In genomic region chr16:81036751-81037350, GRCh38 we compare ENCODE assay signal across 8 cellular contexts. TPM values are rescaled to one million over a fixed set of nuclear protein-coding genes. Genes with fewer than 3 reads are reported as not detected.
DNase-seq lines count a peak whose midpoint lies in the region; ATAC-seq, FAIRE-seq and TF ChIP-seq lines count a peak whose summit lies in the region.

No MANE protein-coding gene starts in this region.

- peak overlapping the region; percentile 99 for H3K4me3 ChIP-seq in BLaER1
- H3K4me3 ChIP-seq in bronchial epithelial cell (ENCODE audit: low read depth, low read length), result peak overlapping the region; percentile 70
- peak overlapping the region; percentile 89 to 91 for H3K4me3 ChIP-seq in mesenchymal stem cell (ENCODE audit: insufficient read depth in 1 of 2, low read depth in 1 of 2, low read length in 2 of 2)

- H3K27me3 ChIP-seq in BLaER1, result no peaks in the 10 kb centered on the region
- no peaks in the 10 kb centered on the region for H3K27me3 ChIP-seq in bronchial epithelial cell (ENCODE audit: control insufficient read depth, insufficient read depth, low read length)
- no peaks in the 10 kb centered on the region for H3K27me3 ChIP-seq in mesenchymal stem cell (ENCODE audit: control insufficient read depth in 1 of 2, insufficient read depth in 1 of 2, low read length in 2 of 2)

- DNase-seq in KBM-7 (peak; percentile 11), bronchial epithelial cell (ENCODE audit: low read depth) (peak; percentile 34), mesenchymal stem cell (peak; percentile 25), C1 segment of cervical spinal cord (lab: John Stamatoyannopoulos, UW) (no peak), hippocampal formation (lab: John Stamatoyannopoulos, UW) (no peak), COLO668 (lab: John Stamatoyannopoulos, UW; ENCODE audit: unreplicated experiment) (no peak)

- no peak overlapping the region for H4K8ac ChIP-seq in mesenchymal stem cell (ENCODE audit: low read length)

- no peak overlapping the region for H3K23ac ChIP-seq in mesenchymal stem cell (ENCODE audit: low read length in 2 of 2)

- H3K27ac ChIP-seq in BLaER1, result peak overlapping the region; percentile 88
- H3K27ac ChIP-seq in mesenchymal stem cell (ENCODE audit: low read length, poor library complexity, severe bottlenecking), result no peak overlapping the region

- no peak overlapping the region for H2BK15ac ChIP-seq in mesenchymal stem cell (ENCODE audit: low read depth, poor library complexity, severe bottlenecking)

- no peak for TF ChIP-seq CTCF in bronchial epithelial cell (IDR thresholded peaks at IDR 0.05; ENCODE audit: insufficient read depth, low read length, severe bottlenecking)

- H2BK120ac ChIP-seq in mesenchymal stem cell (ENCODE audit: low read depth, low read length), result no peak overlapping the region

- in situ Hi-C loops in KBM-7 (cut with MboI; ENCODE audit: low pct_unique_long_range_greater_than_20kb, low sequenced_read_pairs), result no loop called here

- no peak overlapping the region for H4K91ac ChIP-seq in mesenchymal stem cell (ENCODE audit: low read length)

- H3K4me1 ChIP-seq in BLaER1, result peaks cover 14% of the 10 kb centered on the region
- peaks cover 3% of the 10 kb centered on the region for H3K4me1 ChIP-seq in mesenchymal stem cell (ENCODE audit: control insufficient read depth, insufficient read depth, low read depth, low read length)

- peak overlapping the region; percentile 93 for H3K4me2 ChIP-seq in BLaER1
- H3K4me2 ChIP-seq in mesenchymal stem cell (ENCODE audit: low read length, poor library complexity, severe bottlenecking), result peak overlapping the region; percentile 83

- peaks cover 56% of the 10 kb centered on the region for H4K20me1 ChIP-seq in BLaER1

- FAIRE-seq in bronchial epithelial cell (lab: Jason Lieb, UNC), result no peak

- peaks cover 23% of the 10 kb centered on the region for H3K79me1 ChIP-seq in mesenchymal stem cell (replicated peaks; ENCODE audit: low read length, poor library complexity, severe bottlenecking)

- no peaks in the 10 kb centered on the region for H3K9me3 ChIP-seq in BLaER1
- H3K9me3 ChIP-seq in mesenchymal stem cell (ENCODE audit: control insufficient read depth, low read length), result no peaks in the 10 kb centered on the region

- no peak overlapping the region for H2BK12ac ChIP-seq in mesenchymal stem cell (ENCODE audit: low read length in 2 of 2)

- no peak overlapping the region for H3K4ac ChIP-seq in mesenchymal stem cell (ENCODE audit: low read depth in 1 of 2, low read length in 2 of 2)

- H2AFZ ChIP-seq in mesenchymal stem cell (ENCODE audit: low read depth, low read length), result no peak overlapping the region

- no peak overlapping the region for H2BK5ac ChIP-seq in mesenchymal stem cell (ENCODE audit: low read depth, low read length, poor library complexity, severe bottlenecking)

- WGBS in mesenchymal stem cell, result 42% methylated on average over 9 of the region's 10 CpGs

- no peak overlapping the region for H2AK5ac ChIP-seq in mesenchymal stem cell (ENCODE audit: low read length, severe bottlenecking)

- peak overlapping the region in 1 of 2 experiments; percentile 68 for H3K18ac ChIP-seq in mesenchymal stem cell (ENCODE audit: low read depth in 1 of 2, low read length in 2 of 2)

- H3K9ac ChIP-seq in BLaER1 (peak overlapping the region; percentile 94), mesenchymal stem cell (ENCODE audit: low read length) (peak overlapping the region; percentile 88)

- H3K36me3 ChIP-seq in BLaER1 (peaks cover 53% of the 10 kb centered on the region), bronchial epithelial cell (ENCODE audit: control insufficient read depth, insufficient read depth, low read length) (peaks cover 10% of the 10 kb centered on the region), mesenchymal stem cell (ENCODE audit: control insufficient read depth in 1 of 2, insufficient read depth in 2 of 2, low read depth in 1 of 2, low read length in 2 of 2) (peaks cover 12 to 21% of the 10 kb centered on the region in 2 experiments)

- no peak for ATAC-seq in HG02981 (IDR thresholded peaks at IDR 0.05; ENCODE audit: unreplicated experiment)

- no peak overlapping the region for H3K14ac ChIP-seq in mesenchymal stem cell (ENCODE audit: low read length in 2 of 2)

RNA-seq across cellular contexts. Expression of gene ATMIN, which starts 1.2 kb away (rescaled TPM):
- total RNA-seq in bronchial epithelial cell, result 41.3 and 42.5 TPM in 2 replicates
- 29.0 TPM for polyA plus RNA-seq in mesenchymal stem cell (2013, experiment 1 of 2)
- 29.6 TPM for polyA plus RNA-seq in mesenchymal stem cell (2013, experiment 2 of 2)

RNA-seq across cellular contexts. Expression of gene CENPN, which starts 29.8 kb away (rescaled TPM):
- total RNA-seq in bronchial epithelial cell, result 3.9 and 8.6 TPM in 2 replicates
- polyA plus RNA-seq in mesenchymal stem cell (2013, experiment 1 of 2), result 14.6 TPM
- polyA plus RNA-seq in mesenchymal stem cell (2013, experiment 2 of 2), result 10.3 TPM

RNA-seq across cellular contexts. Expression of gene CMC2, which starts 30.2 kb away (rescaled TPM):
- total RNA-seq in bronchial epithelial cell, result 25.0 and 72.2 TPM in 2 replicates
- 98.2 TPM for polyA plus RNA-seq in mesenchymal stem cell (2013, experiment 1 of 2)
- polyA plus RNA-seq in mesenchymal stem cell (2013, experiment 2 of 2), result 95.5 TPM

RNA-seq across cellular contexts. Expression of gene C16orf46, which starts 40.2 kb away (rescaled TPM):
- 0.26 and 0.53 TPM in 2 replicates for total RNA-seq in bronchial epithelial cell
- polyA plus RNA-seq in mesenchymal stem cell (2013, experiment 1 of 2), result 0.79 TPM
- polyA plus RNA-seq in mesenchymal stem cell (2013, experiment 2 of 2), result 1.1 TPM

RNA-seq across cellular contexts. Expression of gene GCSH, which starts 59.3 kb away (rescaled TPM):
- 14.6 and 17.6 TPM in 2 replicates for total RNA-seq in bronchial epithelial cell
- polyA plus RNA-seq in mesenchymal stem cell (2013, experiment 1 of 2), result 31.2 TPM
- 36.8 TPM for polyA plus RNA-seq in mesenchymal stem cell (2013, experiment 2 of 2)

Comparison
In these comparisons a context has a peak if more than half of its experiments do, and no peak if none do; other contexts are left out.
1. DNase-seq: peak in KBM-7 (single experiment), bronchial epithelial cell (single experiment) and mesenchymal stem cell (single experiment); none in C1 segment of cervical spinal cord (0 of 14), hippocampal formation (0 of 2) and COLO668 (single experiment).
2. Peak in every context shown above with its lines, with median percentiles within 50 percentile points of each other: H3K4me3 ChIP-seq.